1 cellular context compared by ENCODE assay signal in the genomic region with DNA sequence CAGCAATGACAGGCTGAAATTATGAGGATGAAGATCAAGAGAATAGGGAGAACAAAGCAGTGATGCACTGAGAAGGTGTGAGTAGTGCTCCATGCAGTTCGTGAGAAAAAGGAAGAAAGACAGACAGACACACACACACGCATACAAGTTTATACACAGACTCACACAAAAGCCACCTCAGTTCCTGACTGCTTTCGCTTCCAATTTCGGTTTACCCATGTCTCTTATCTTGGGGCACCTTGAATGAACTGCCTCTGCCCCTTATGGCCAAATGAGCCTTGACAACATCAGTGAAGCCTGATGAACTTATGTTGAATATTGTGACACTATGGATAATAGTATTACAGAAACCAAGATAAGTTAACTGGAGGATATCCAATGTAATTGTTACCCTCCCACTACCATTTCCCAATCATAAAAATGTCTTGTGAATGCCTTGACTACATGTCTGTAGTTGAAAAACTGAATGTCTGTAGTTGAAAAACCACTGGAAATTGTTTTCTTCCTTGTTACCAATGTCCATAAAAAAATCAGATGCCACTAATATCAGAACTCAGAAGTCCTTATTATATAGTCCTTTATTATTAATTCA.
TF ChIP-seq lines count a peak whose summit lies in the region.

No MANE protein-coding gene starts in this region.

TF ChIP-seq in GM12878, 131 proteins besides CTCF, POLR2A, EP300 and RAD21 (continued from another document):
- TF ChIP-seq TAF1 (IDR thresholded peaks at IDR 0.05; ENCODE audit: borderline replicate concordance, low read depth, low read length) (no peak), RAD51 (IDR thresholded peaks at IDR 0.05) (no peak), ZNF207 (IDR thresholded peaks at IDR 0.05; ENCODE audit: borderline replicate concordance) (no peak), CHD4 (IDR thresholded peaks at IDR 0.05) (no peak), POU2F2 (IDR thresholded peaks at IDR 0.05; ENCODE audit: borderline replicate concordance, low read depth, low read length) (no peak), MEF2A (IDR thresholded peaks at IDR 0.05; ENCODE audit: insufficient read depth, low read depth, low read length) (no peak), NFXL1 (IDR thresholded peaks at IDR 0.05; ENCODE audit: borderline replicate concordance) (no peak), BCL11A (IDR thresholded peaks at IDR 0.05; ENCODE audit: low read depth, low read length) (no peak), NR2C2 (IDR thresholded peaks at IDR 0.05; ENCODE audit: borderline replicate concordance, control insufficient read depth, insufficient read length, low read depth) (no peak), DPF2 (IDR thresholded peaks at IDR 0.05) (no peak), BACH1 (IDR thresholded peaks at IDR 0.05; ENCODE audit: borderline replicate concordance) (no peak), CEBPB (IDR thresholded peaks at IDR 0.05; ENCODE audit: borderline replicate concordance in 1 of 2, low read depth in 2 of 2, low read length in 2 of 2) (no peak), JUND (IDR thresholded peaks at IDR 0.05; ENCODE audit: low read depth, low read length) (no peak)
- TF ChIP-seq, protein P1, sequence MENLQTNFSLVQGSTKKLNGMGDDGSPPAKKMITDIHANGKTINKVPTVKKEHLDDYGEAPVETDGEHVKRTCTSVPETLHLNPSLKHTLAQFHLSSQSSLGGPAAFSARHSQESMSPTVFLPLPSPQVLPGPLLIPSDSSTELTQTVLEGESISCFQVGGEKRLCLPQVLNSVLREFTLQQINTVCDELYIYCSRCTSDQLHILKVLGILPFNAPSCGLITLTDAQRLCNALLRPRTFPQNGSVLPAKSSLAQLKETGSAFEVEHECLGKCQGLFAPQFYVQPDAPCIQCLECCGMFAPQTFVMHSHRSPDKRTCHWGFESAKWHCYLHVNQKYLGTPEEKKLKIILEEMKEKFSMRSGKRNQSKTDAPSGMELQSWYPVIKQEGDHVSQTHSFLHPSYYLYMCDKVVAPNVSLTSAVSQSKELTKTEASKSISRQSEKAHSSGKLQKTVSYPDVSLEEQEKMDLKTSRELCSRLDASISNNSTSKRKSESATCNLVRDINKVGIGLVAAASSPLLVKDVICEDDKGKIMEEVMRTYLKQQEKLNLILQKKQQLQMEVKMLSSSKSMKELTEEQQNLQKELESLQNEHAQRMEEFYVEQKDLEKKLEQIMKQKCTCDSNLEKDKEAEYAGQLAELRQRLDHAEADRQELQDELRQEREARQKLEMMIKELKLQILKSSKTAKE (IDR thresholded peaks at IDR 0.05; ENCODE audit: low read depth, poor library complexity, severe bottlenecking) = no peak
- TF ChIP-seq, protein P2, sequence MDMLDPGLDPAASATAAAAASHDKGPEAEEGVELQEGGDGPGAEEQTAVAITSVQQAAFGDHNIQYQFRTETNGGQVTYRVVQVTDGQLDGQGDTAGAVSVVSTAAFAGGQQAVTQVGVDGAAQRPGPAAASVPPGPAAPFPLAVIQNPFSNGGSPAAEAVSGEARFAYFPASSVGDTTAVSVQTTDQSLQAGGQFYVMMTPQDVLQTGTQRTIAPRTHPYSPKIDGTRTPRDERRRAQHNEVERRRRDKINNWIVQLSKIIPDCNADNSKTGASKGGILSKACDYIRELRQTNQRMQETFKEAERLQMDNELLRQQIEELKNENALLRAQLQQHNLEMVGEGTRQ (IDR thresholded peaks at IDR 0.05; ENCODE audit: borderline replicate concordance, low read depth, low read length) = no peak
- TF ChIP-seq, protein P3, sequence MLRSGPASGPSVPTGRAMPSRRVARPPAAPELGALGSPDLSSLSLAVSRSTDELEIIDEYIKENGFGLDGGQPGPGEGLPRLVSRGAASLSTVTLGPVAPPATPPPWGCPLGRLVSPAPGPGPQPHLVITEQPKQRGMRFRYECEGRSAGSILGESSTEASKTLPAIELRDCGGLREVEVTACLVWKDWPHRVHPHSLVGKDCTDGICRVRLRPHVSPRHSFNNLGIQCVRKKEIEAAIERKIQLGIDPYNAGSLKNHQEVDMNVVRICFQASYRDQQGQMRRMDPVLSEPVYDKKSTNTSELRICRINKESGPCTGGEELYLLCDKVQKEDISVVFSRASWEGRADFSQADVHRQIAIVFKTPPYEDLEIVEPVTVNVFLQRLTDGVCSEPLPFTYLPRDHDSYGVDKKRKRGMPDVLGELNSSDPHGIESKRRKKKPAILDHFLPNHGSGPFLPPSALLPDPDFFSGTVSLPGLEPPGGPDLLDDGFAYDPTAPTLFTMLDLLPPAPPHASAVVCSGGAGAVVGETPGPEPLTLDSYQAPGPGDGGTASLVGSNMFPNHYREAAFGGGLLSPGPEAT (IDR thresholded peaks at IDR 0.05; ENCODE audit: low read depth) = no peak
